30 cellular contexts compared by ENCODE assay signal in the genomic region with DNA sequence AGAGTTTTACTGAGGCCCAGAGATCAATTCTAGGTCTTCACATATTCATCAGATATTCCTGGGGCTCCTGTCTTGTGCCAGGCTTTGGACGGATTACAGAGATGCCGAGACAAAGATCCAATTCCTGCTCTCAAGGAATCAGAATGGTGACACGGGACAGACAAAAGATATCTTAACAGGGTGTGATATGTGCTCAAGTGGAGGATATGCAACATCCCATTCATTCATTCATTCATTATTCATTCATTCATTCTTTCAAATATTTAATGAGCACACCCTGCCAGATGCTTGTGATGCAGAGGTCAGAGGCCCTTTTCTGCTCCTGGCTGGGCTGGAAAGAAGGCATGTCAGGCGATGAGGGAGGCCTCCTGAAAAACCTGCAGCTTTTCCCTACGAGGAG. TPM values are rescaled to one million over a fixed set of nuclear protein-coding genes. Genes with fewer than 3 reads are reported as not detected.
"Had no signal": no experiment of that assay in that cellular context is flagged by ENCODE, and none has a peak within 500 bp of the region (broad histone marks: within the 10 kb centered on the region; RNA-seq: fewer than 3 reads in every experiment).

No MANE protein-coding gene starts in this region.

- DNase-seq: heart right ventricle; islet precursor cell; left ventricle myocardium inferior; mesendoderm; naive B cell; natural killer cell; nephron progenitor cell; nucleus accumbens; retina; right cardiac atrium; stimulated activated CD4-positive, alpha-beta T cell treated with anti-CD3 and anti-CD28 coated beads, Interleukin-12 subunit alpha, Interleukin-12 subunit beta, amount 100 ng/mL, for 4 hours; stimulated activated CD4-positive, alpha-beta T cell treated with anti-CD3 and anti-CD28 coated beads, Interleukin-15, amount 100 ng/mL, for 24 hours; stimulated activated CD4-positive, alpha-beta T cell treated with anti-CD3 and anti-CD28 coated beads, Interleukin-4, amount 100 ng/mL, for 24 hours; stimulated activated naive CD4-positive, alpha-beta T cell treated with Interleukin-2 at 50 U/mL for 16 hours; stimulated activated naive CD8-positive, alpha-beta T cell treated with anti-CD3 and anti-CD28 coated beads, Interleukin-15, amount 100 ng/mL, for 72 hours; substantia nigra; transverse colon; upper lobe of left lung had no signal

- H3K9ac ChIP-seq: parathyroid adenoma had no signal

- FAIRE-seq: urothelium cell line had no signal

- H3K79me2 ChIP-seq: hepatocyte, parathyroid adenoma had no signal

- ATAC-seq: heart right ventricle; natural killer cell; right cardiac atrium; sciatic nerve; stimulated activated effector memory CD8-positive, alpha-beta T cell treated with anti-CD3 and anti-CD28 coated beads, Interleukin-12 subunit alpha, Interleukin-12 subunit beta, amount 100 ng/mL, for 72 hours; stimulated activated naive CD8-positive, alpha-beta T cell treated with anti-CD3 and anti-CD28 coated beads, Interleukin-15, amount 100 ng/mL, for 72 hours had no signal

- H3K4me2 ChIP-seq: hepatocyte had no signal

- H3K9me3 ChIP-seq: heart right ventricle, left ventricle myocardium inferior, transverse colon, upper lobe of left lung had no signal

- H3K4me3 ChIP-seq: heart right ventricle, hepatocyte, left ventricle myocardium inferior, lung, smooth muscle cell, transverse colon, upper lobe of left lung had no signal

- H3K27ac Mint-ChIP-seq: mesothelial cell of epicardium; natural killer cell; nephron progenitor cell; progenitor cell of endocrine pancreas; stimulated activated effector memory CD8-positive, alpha-beta T cell treated with anti-CD3 and anti-CD28 coated beads, Interleukin-12 subunit alpha, Interleukin-12 subunit beta, amount 100 ng/mL, for 72 hours; stimulated activated naive CD8-positive, alpha-beta T cell treated with anti-CD3 and anti-CD28 coated beads, Interleukin-15, amount 100 ng/mL, for 72 hours had no signal

- H3K27ac ChIP-seq: heart right ventricle, hepatocyte, left ventricle myocardium inferior, parathyroid adenoma, transverse colon, upper lobe of left lung had no signal

- H3K4me1 Mint-ChIP-seq: natural killer cell had no signal

- H3K9me3 Mint-ChIP-seq: mesothelial cell of epicardium; natural killer cell; nephron progenitor cell; stimulated activated effector memory CD8-positive, alpha-beta T cell treated with anti-CD3 and anti-CD28 coated beads, Interleukin-12 subunit alpha, Interleukin-12 subunit beta, amount 100 ng/mL, for 72 hours; stimulated activated naive CD8-positive, alpha-beta T cell treated with anti-CD3 and anti-CD28 coated beads, Interleukin-15, amount 100 ng/mL, for 72 hours had no signal

- H3K4me1 ChIP-seq: parathyroid adenoma, transverse colon had no signal

- H3K36me3 Mint-ChIP-seq: mesothelial cell of epicardium; natural killer cell; stimulated activated effector memory CD8-positive, alpha-beta T cell treated with anti-CD3 and anti-CD28 coated beads, Interleukin-12 subunit alpha, Interleukin-12 subunit beta, amount 100 ng/mL, for 72 hours had no signal

- H3K4me3 Mint-ChIP-seq: mesothelial cell of epicardium; natural killer cell; stimulated activated effector memory CD8-positive, alpha-beta T cell treated with anti-CD3 and anti-CD28 coated beads, Interleukin-12 subunit alpha, Interleukin-12 subunit beta, amount 100 ng/mL, for 72 hours; stimulated activated naive CD8-positive, alpha-beta T cell treated with anti-CD3 and anti-CD28 coated beads, Interleukin-15, amount 100 ng/mL, for 72 hours had no signal

- H2AFZ ChIP-seq: hepatocyte, parathyroid adenoma had no signal

- H3K36me3 ChIP-seq: heart right ventricle, left ventricle myocardium inferior, transverse colon, upper lobe of left lung had no signal

RNA-seq across cellular contexts. Expression of gene LHX2, which starts 21.8 kb away (rescaled TPM):
- total RNA-seq: hepatocyte, kidney epithelial cell, left ventricle myocardium inferior, mesothelial cell of epicardium, mononuclear cell, natural killer cell, osteocyte, progenitor cell of endocrine pancreas, sciatic nerve, smooth muscle cell, transverse colon, upper lobe of left lung had no signal
- polyA plus RNA-seq: hepatocyte, smooth muscle cell had no signal
